In genomic region chr18:63320041-63320689, GRCh38 we compare ENCODE assay signal across 1 cellular context.
TF ChIP-seq lines count a peak whose summit lies in the region.

No MANE protein-coding gene starts in this region.

TF ChIP-seq in PFSK-1, 5 proteins besides CTCF, POLR2A, EP300 and RAD21 (continued from another document):
- no peak for TF ChIP-seq REST (IDR thresholded peaks at IDR 0.05; ENCODE audit: insufficient read depth in 1 of 2, low read depth in 2 of 2, low read length in 2 of 2)
